1 cellular context compared by ENCODE assay signal in genomic region chrX:12159799-12160198, GRCh38.
TF ChIP-seq lines count a peak whose summit lies in the region.

No MANE protein-coding gene starts in this region.

TF ChIP-seq in HEK293, 187 proteins besides CTCF, POLR2A, EP300 and RAD21 (continued from another document and continues in another):
- TF ChIP-seq ZNF362 (tag by site-specific recombination; IDR thresholded peaks at IDR 0.05): no peak
- no peak for TF ChIP-seq ZEB2 (tag by site-specific recombination; IDR thresholded peaks at IDR 0.05)
- TF ChIP-seq BCL11B (tag by site-specific recombination; IDR thresholded peaks at IDR 0.05; ENCODE audit: low read depth): no peak
- TF ChIP-seq ZNF843 (tag by site-specific recombination; IDR thresholded peaks at IDR 0.05): peak; percentile 80
- no peak for TF ChIP-seq ZNF354C (tag by site-specific recombination; IDR thresholded peaks at IDR 0.05; ENCODE audit: borderline replicate concordance, low read depth)
- TF ChIP-seq TCF7L2 (IDR thresholded peaks at IDR 0.05; ENCODE audit: borderline replicate concordance, low read depth, low read length): no peak
- TF ChIP-seq ZNF549 (tag by site-specific recombination; IDR thresholded peaks at IDR 0.05): no peak
- no peak for TF ChIP-seq ZNF585B (tag by site-specific recombination; IDR thresholded peaks at IDR 0.05)
- no peak for TF ChIP-seq ZBTB21 (tag by site-specific recombination; IDR thresholded peaks at IDR 0.05)
- TF ChIP-seq ZNF777 (tag by site-specific recombination; IDR thresholded peaks at IDR 0.05; ENCODE audit: borderline replicate concordance): no peak
- peak; percentile 71 for TF ChIP-seq KLF9 (tag by site-specific recombination; IDR thresholded peaks at IDR 0.05; ENCODE audit: low read depth)
- TF ChIP-seq ZNF792 (tag by site-specific recombination; IDR thresholded peaks at IDR 0.05): no peak
- no peak for TF ChIP-seq ZNF292 (tag by site-specific recombination; IDR thresholded peaks at IDR 0.05; ENCODE audit: borderline replicate concordance, low read depth)
- no peak for TF ChIP-seq ZNF311 (tag by site-specific recombination; IDR thresholded peaks at IDR 0.05; ENCODE audit: borderline replicate concordance)
- no peak for TF ChIP-seq ZNF416 (tag by site-specific recombination; IDR thresholded peaks at IDR 0.05)
- TF ChIP-seq ZSCAN4 (tag by site-specific recombination; IDR thresholded peaks at IDR 0.05): peak; percentile 93
- no peak for TF ChIP-seq ZBTB20 (tag by site-specific recombination; IDR thresholded peaks at IDR 0.05)
- no peak for TF ChIP-seq REPIN1 (tag by site-specific recombination; IDR thresholded peaks at IDR 0.05; ENCODE audit: low read depth)
- no peak for TF ChIP-seq ZBTB17 (tag by site-specific recombination; IDR thresholded peaks at IDR 0.05)
- TF ChIP-seq ZNF146 (tag by site-specific recombination; IDR thresholded peaks at IDR 0.05): no peak
- no peak for TF ChIP-seq AEBP2 (tag by site-specific recombination; IDR thresholded peaks at IDR 0.05; ENCODE audit: borderline replicate concordance)
- TF ChIP-seq ZNF112 (tag by site-specific recombination; IDR thresholded peaks at IDR 0.05): no peak
- TF ChIP-seq PRDM4 (tag by site-specific recombination; IDR thresholded peaks at IDR 0.05): peak; percentile 42
- no peak for TF ChIP-seq ZNF324 (tag by site-specific recombination; IDR thresholded peaks at IDR 0.05)
- no peak for TF ChIP-seq ZNF140 (tag by site-specific recombination; IDR thresholded peaks at IDR 0.05)
- TF ChIP-seq EGR2 (tag by site-specific recombination; IDR thresholded peaks at IDR 0.05; ENCODE audit: low read depth): no peak
- TF ChIP-seq GLI2 (tag by site-specific recombination; IDR thresholded peaks at IDR 0.05; ENCODE audit: borderline replicate concordance, low read depth): no peak
- no peak for TF ChIP-seq ZNF184 (tag by site-specific recombination; IDR thresholded peaks at IDR 0.05)
- no peak for TF ChIP-seq BCL11A (tag by site-specific recombination; IDR thresholded peaks at IDR 0.05; ENCODE audit: low read depth)
- TF ChIP-seq ZNF223 (tag by site-specific recombination; IDR thresholded peaks at IDR 0.05): no peak
- no peak for TF ChIP-seq ZNF692 (tag by site-specific recombination; IDR thresholded peaks at IDR 0.05)
- TF ChIP-seq ZNF302 (tag by site-specific recombination; IDR thresholded peaks at IDR 0.05; ENCODE audit: low read depth): no peak
- TF ChIP-seq ZNF18 (tag by site-specific recombination; IDR thresholded peaks at IDR 0.05): peak; percentile 75
- no peak for TF ChIP-seq ZNF791 (tag by site-specific recombination; IDR thresholded peaks at IDR 0.05)
- TF ChIP-seq ZNF707 (tag by site-specific recombination; IDR thresholded peaks at IDR 0.05): no peak
- no peak for TF ChIP-seq ZNF560 (tag by site-specific recombination; IDR thresholded peaks at IDR 0.05; ENCODE audit: borderline replicate concordance)
- TF ChIP-seq PATZ1 (tag by site-specific recombination; IDR thresholded peaks at IDR 0.05): 0 out of 2 replicates have a peak, but pooled peaks have one; percentile 43
- TF ChIP-seq ZNF37A (tag by site-specific recombination; IDR thresholded peaks at IDR 0.05): no peak
- TF ChIP-seq ZBTB48 (tag by site-specific recombination; IDR thresholded peaks at IDR 0.05): 0 out of 2 replicates have a peak, but pooled peaks have one; percentile 45
- TF ChIP-seq KLF10 (tag by site-specific recombination; IDR thresholded peaks at IDR 0.05): no peak
- no peak for TF ChIP-seq BCL6B (tag by site-specific recombination; IDR thresholded peaks at IDR 0.05)
- no peak for TF ChIP-seq ZNF621 (tag by site-specific recombination; IDR thresholded peaks at IDR 0.05)
- TF ChIP-seq YY1 (tag by site-specific recombination; IDR thresholded peaks at IDR 0.05): no peak
- TF ChIP-seq ZNF114 (tag by site-specific recombination; IDR thresholded peaks at IDR 0.05): no peak
- TF ChIP-seq ZSCAN5A (tag by site-specific recombination; IDR thresholded peaks at IDR 0.05): no peak
- no peak for TF ChIP-seq WT1 (tag by site-specific recombination; IDR thresholded peaks at IDR 0.05)
- TF ChIP-seq ZNF157 (tag by site-specific recombination; IDR thresholded peaks at IDR 0.05): no peak
- peak; percentile 90 for TF ChIP-seq KLF17 (tag by site-specific recombination; IDR thresholded peaks at IDR 0.05)
- TF ChIP-seq SCRT2 (tag by site-specific recombination; IDR thresholded peaks at IDR 0.05): no peak
- TF ChIP-seq ZNF629 (tag by site-specific recombination; IDR thresholded peaks at IDR 0.05): no peak
- TF ChIP-seq ZNF391 (tag by site-specific recombination; IDR thresholded peaks at IDR 0.05; ENCODE audit: borderline replicate concordance, low read depth): no peak
- no peak for TF ChIP-seq ZNF133 (tag by site-specific recombination; IDR thresholded peaks at IDR 0.05)
- TF ChIP-seq ZNF623 (tag by site-specific recombination; IDR thresholded peaks at IDR 0.05): no peak
- TF ChIP-seq ZNF121 (tag by site-specific recombination; IDR thresholded peaks at IDR 0.05): no peak
- TF ChIP-seq ZNF394 (tag by site-specific recombination; IDR thresholded peaks at IDR 0.05; ENCODE audit: borderline replicate concordance): no peak; the same call in 1 of the 2 replicates
- no peak for TF ChIP-seq ZNF473 (tag by site-specific recombination; IDR thresholded peaks at IDR 0.05)
- no peak for TF ChIP-seq ZNF544 (tag by site-specific recombination; IDR thresholded peaks at IDR 0.05)
- no peak for TF ChIP-seq YY2 (tag by site-specific recombination; IDR thresholded peaks at IDR 0.05)
- no peak for TF ChIP-seq GFI1B (tag by site-specific recombination; IDR thresholded peaks at IDR 0.05)
- no peak for TF ChIP-seq ZNF571 (tag by site-specific recombination; IDR thresholded peaks at IDR 0.05)
- no peak for TF ChIP-seq ZNF423 (tag by site-specific recombination; IDR thresholded peaks at IDR 0.05)
- TF ChIP-seq PRDM1 (tag by site-specific recombination; IDR thresholded peaks at IDR 0.05): no peak
